ENCODE assay signal across 18 cellular contexts in genomic region chr9:80522465-80522864, GRCh38.
A peak's percentile ranks its signal among the peaks of the same experiment; 100 is the strongest.
DNase-seq lines count a peak whose midpoint lies in the region; ATAC-seq and TF ChIP-seq lines count a peak whose summit lies in the region.
"Had no signal": no experiment of that assay in that cellular context is flagged by ENCODE, and none has a peak within 500 bp of the region (broad histone marks: within the 10 kb centered on the region; RNA-seq: fewer than 3 reads in every experiment).

No MANE protein-coding gene starts in this region.

- no peaks in the 10 kb centered on the region for H3K79me2 ChIP-seq in PC-3 (ENCODE audit: low read length)
- H3K79me2 ChIP-seq in smooth muscle cell (ENCODE audit: low read depth), result no peaks in the 10 kb centered on the region

- H3K27me3 ChIP-seq in PC-3 (ENCODE audit: low read length) (no peaks in the 10 kb centered on the region), smooth muscle cell (ENCODE audit: low read depth) (no peaks in the 10 kb centered on the region)
- H3K27me3 ChIP-seq: BLaER1 had no signal

- DNase-seq in ELR (ENCODE audit: low read depth) (peak; percentile 23), PC-3 (peak; percentile 23), choroid plexus epithelial cell (ENCODE audit: low read depth) (peak; percentile 45), smooth muscle cell (lab: John Stamatoyannopoulos, UW; ENCODE audit: unreplicated experiment) (no peak), HuH-7.5 (ENCODE audit: low spot score) (no peak), NCI-H510A (lab: John Stamatoyannopoulos, UW) (no peak)
- DNase-seq: 8988T; AML-193; Caco-2; CD8-positive, alpha-beta memory T cell; DMS53; H9; KBM-7 had no signal

- no peak overlapping the region for H2AFZ ChIP-seq in PC-3 (ENCODE audit: low read length)
- peak overlapping the region; percentile 15 for H2AFZ ChIP-seq in smooth muscle cell (ENCODE audit: low read depth)
- H2AFZ ChIP-seq: GM23338 had no signal

- no peak overlapping the region for H3K4me2 ChIP-seq in PC-3 (ENCODE audit: low read length)
- H3K4me2 ChIP-seq in smooth muscle cell, result no peak overlapping the region
- H3K4me2 ChIP-seq: BLaER1, GM23338 had no signal

- H3F3A ChIP-seq in PC-3 (ENCODE audit: low read length, unreplicated experiment) (no peaks in the 10 kb centered on the region), smooth muscle cell (ENCODE audit: low read depth) (no peaks in the 10 kb centered on the region)

- POLR2A ChIA-PET in PC-3 (lab: Charles Lee; ENCODE audit: unreplicated experiment), result no interaction called here

- H3K9ac ChIP-seq in PC-3 (ENCODE audit: low read length) (no peak overlapping the region), smooth muscle cell (ENCODE audit: low read depth) (no peak overlapping the region)
- H3K9ac ChIP-seq: BLaER1 had no signal

- 0 out of 2 replicates have a peak, but pooled peaks cover 3% of the 10 kb centered on the region for H3K4me1 ChIP-seq in PC-3 (ENCODE audit: insufficient read depth, low read length)
- H3K4me1 ChIP-seq in smooth muscle cell (ENCODE audit: low read depth), result no peaks in the 10 kb centered on the region
- H3K4me1 ChIP-seq: BLaER1, Caco-2 had no signal

- H3K36me3 ChIP-seq in PC-3 (ENCODE audit: low read depth, low read length) (no peaks in the 10 kb centered on the region), smooth muscle cell (ENCODE audit: low read depth) (no peaks in the 10 kb centered on the region)
- H3K36me3 ChIP-seq: BLaER1 had no signal

- intact Hi-C loops in PC-3 (cut with micrococcal nuclease), result no loop called here

- no TSS peak for BruUV-seq in PC-3 (replicated peaks; lab: Mats Ljungman, UMichigan)

- 82% methylated on average over 3 of the region's 3 CpGs for WGBS in smooth muscle cell (ENCODE audit: low lambda C conversion rate)

- H3K9me2 ChIP-seq in PC-3 (replicated peaks; ENCODE audit: low read length), result no peaks in the 10 kb centered on the region

- ATAC-seq in PC-3 (no peak), GM19463 (IDR thresholded peaks at IDR 0.05; ENCODE audit: unreplicated experiment) (no peak)
- ATAC-seq: GM12878, GM23338 had no signal

- CTCF ChIA-PET in PC-3 (lab: Charles Lee), result no interaction called here

- H3K27ac ChIP-seq in PC-3 (ENCODE audit: low read length) (no peak overlapping the region), smooth muscle cell (ENCODE audit: low read depth) (no peak overlapping the region)
- H3K27ac ChIP-seq: BLaER1, HL-60 had no signal

- no peaks in the 10 kb centered on the region for H3K9me3 ChIP-seq in PC-3 (ENCODE audit: low read length)
- no peaks in the 10 kb centered on the region for H3K9me3 ChIP-seq in smooth muscle cell (replicated peaks; ENCODE audit: low read depth)
- H3K9me3 ChIP-seq: Caco-2 had no signal

- no peaks in the 10 kb centered on the region for H4K20me1 ChIP-seq in PC-3 (ENCODE audit: low read length)
- no peaks in the 10 kb centered on the region for H4K20me1 ChIP-seq in smooth muscle cell (ENCODE audit: low read depth)
- H4K20me1 ChIP-seq: BLaER1 had no signal

- H3K4me3 ChIP-seq in PC-3 (ENCODE audit: low read length) (no peak overlapping the region), choroid plexus epithelial cell (ENCODE audit: low read depth, low read length) (no peak overlapping the region), smooth muscle cell (no peak overlapping the region)
- H3K4me3 ChIP-seq: BLaER1, GM12878, GM23338 had no signal

- TF ChIP-seq CTCF in PC-3 (conservative IDR thresholded peaks at IDR 0.05; ENCODE audit: low read depth, low read length), result no peak
- TF ChIP-seq CTCF in choroid plexus epithelial cell (conservative IDR thresholded peaks at IDR 0.05; ENCODE audit: low read depth, low read length), result no peak
- no peak for TF ChIP-seq CTCF in smooth muscle cell (IDR thresholded peaks at IDR 0.05; ENCODE audit: borderline replicate concordance, insufficient read depth, poor library complexity, severe bottlenecking)

Comparison
In these comparisons a context has a peak if more than half of its experiments do, and no peak if none do; other contexts are left out.
1. DNase-seq: peak in ELR (single experiment), PC-3 (single experiment) and choroid plexus epithelial cell (single experiment); none in smooth muscle cell (single experiment), HuH-7.5 (single experiment) and NCI-H510A (single experiment).